ENCODE assay signal across 8 cellular contexts in genomic region chr10:49512121-49512809, GRCh38. TPM values are rescaled to one million over a fixed set of nuclear protein-coding genes. Genes with fewer than 3 reads are reported as not detected.
DNase-seq lines count a peak whose midpoint lies in the region; ATAC-seq and TF ChIP-seq lines count a peak whose summit lies in the region.

No MANE protein-coding gene starts in this region.

- no peaks in the 10 kb centered on the region for H3F3A ChIP-seq in MM.1S (ENCODE audit: insufficient read depth, low read length)

- no peaks in the 10 kb centered on the region for H3K9me2 ChIP-seq in MM.1S (replicated peaks; ENCODE audit: insufficient read depth, low read length)

- no peak overlapping the region for H3K4me2 ChIP-seq in MM.1S (ENCODE audit: low read depth, low read length)

- H3K9me3 ChIP-seq in MM.1S (replicated peaks; ENCODE audit: insufficient read depth, low read length) (no peaks in the 10 kb centered on the region), upper lobe of right lung (no peaks in the 10 kb centered on the region)

- H3K4me3 ChIP-seq in MM.1S (ENCODE audit: low read length), result no peak overlapping the region
- H3K4me3 ChIP-seq in upper lobe of right lung, result no peak overlapping the region

- TF ChIP-seq CTCF in MM.1S (IDR thresholded peaks at IDR 0.05; ENCODE audit: low read length), result peak; percentile 56
- TF ChIP-seq CTCF in upper lobe of right lung (IDR thresholded peaks at IDR 0.05), result peak; percentile 60

- H3K9ac ChIP-seq in MM.1S (ENCODE audit: low read length), result no peak overlapping the region

- peaks cover 21% of the 10 kb centered on the region for H3K4me1 Mint-ChIP-seq in activated naive CD4-positive, alpha-beta T cell treated with anti-CD3 and anti-CD28 coated beads for 36 hours (ENCODE audit: low read depth)
- H3K4me1 Mint-ChIP-seq in activated CD8-positive, alpha-beta T cell treated with anti-CD3 and anti-CD28 coated beads, Interleukin-2, amount 10 ng/mL, durations not matched to agents 7 days and 5 days (ENCODE audit: low read depth), result peaks cover 26% of the 10 kb centered on the region

- CTCF ChIA-PET in activated naive CD4-positive, alpha-beta T cell treated with anti-CD3 and anti-CD28 coated beads for 36 hours (lab: Charles Lee), result interaction anchor here (0.6 to 6.0 kb wide), 16 partner anchors 9 to 1072 kb away, joined by 3 to 66 read pairs (median 4); partner anchors contain the start of gene ERCC6
- CTCF ChIA-PET in activated CD8-positive, alpha-beta T cell treated with anti-CD3 and anti-CD28 coated beads, Interleukin-2, amount 10 ng/mL, durations not matched to agents 7 days and 5 days (lab: Charles Lee), result interaction anchor here (0.9 to 10.1 kb wide), 18 partner anchors 9 to 857 kb away, joined by 3 to 224 read pairs (median 4); partner anchors contain the start of gene ERCC6

- H3K9me3 Mint-ChIP-seq in activated naive CD4-positive, alpha-beta T cell treated with anti-CD3 and anti-CD28 coated beads for 36 hours, result no peaks in the 10 kb centered on the region
- no peaks in the 10 kb centered on the region for H3K9me3 Mint-ChIP-seq in activated CD8-positive, alpha-beta T cell treated with anti-CD3 and anti-CD28 coated beads, Interleukin-2, amount 10 ng/mL, durations not matched to agents 7 days and 5 days (ENCODE audit: insufficient read depth)

- H3K4me1 ChIP-seq in MM.1S (ENCODE audit: low read length) (no peaks in the 10 kb centered on the region), upper lobe of right lung (peaks cover 3% of the 10 kb centered on the region)

- H3K27ac ChIP-seq in MM.1S (ENCODE audit: low read length), result no peak overlapping the region
- H3K27ac ChIP-seq in upper lobe of right lung, result no peak overlapping the region

- POLR2A ChIA-PET in activated CD8-positive, alpha-beta T cell treated with anti-CD3 and anti-CD28 coated beads, Interleukin-2, amount 10 ng/mL, durations not matched to agents 7 days and 5 days (lab: Charles Lee), result no interaction called here

- peak; percentile 51 for ATAC-seq in activated CD8-positive, alpha-beta T cell treated with anti-CD3 and anti-CD28 coated beads, Interleukin-2, amount 10 ng/mL, durations not matched to agents 7 days and 5 days
- ATAC-seq in upper lobe of right lung (peak; percentile 81), GM21390 (IDR thresholded peaks at IDR 0.05; ENCODE audit: unreplicated experiment) (no peak), GM21576 (IDR thresholded peaks at IDR 0.05; ENCODE audit: unreplicated experiment) (no peak)

- no peak overlapping the region for H3K27ac Mint-ChIP-seq in activated naive CD4-positive, alpha-beta T cell treated with anti-CD3 and anti-CD28 coated beads for 36 hours
- no peak overlapping the region for H3K27ac Mint-ChIP-seq in activated CD8-positive, alpha-beta T cell treated with anti-CD3 and anti-CD28 coated beads, Interleukin-2, amount 10 ng/mL, durations not matched to agents 7 days and 5 days

- intact Hi-C loops in activated naive CD4-positive, alpha-beta T cell treated with anti-CD3 and anti-CD28 coated beads for 36 hours (cut with micrococcal nuclease), result loop anchor here (1.0 to 10.0 kb wide), 5 partner anchors 105 to 957 kb away; no protein-coding TSS in a partner anchor
- intact Hi-C loops in upper lobe of right lung (cut with DNase I), result no loop called here

- H3K79me2 ChIP-seq in MM.1S (ENCODE audit: low read length), result no peaks in the 10 kb centered on the region

- H3K27me3 ChIP-seq in MM.1S (replicated peaks; ENCODE audit: insufficient read depth, low read length) (no peaks in the 10 kb centered on the region), upper lobe of right lung (no peaks in the 10 kb centered on the region)

- H3K36me3 ChIP-seq in MM.1S (replicated peaks; ENCODE audit: insufficient read depth, low read length) (no peaks in the 10 kb centered on the region), upper lobe of right lung (peaks cover 12% of the 10 kb centered on the region)

- peak; percentile 19 for DNase-seq in activated naive CD4-positive, alpha-beta T cell treated with anti-CD3 and anti-CD28 coated beads for 36 hours
- DNase-seq in activated naive CD4-positive, alpha-beta T cell treated with anti-CD3 and anti-CD28 coated beads, Interleukin-2, amount 50 U/mL, for 16 hours, result no peak
- peak; percentile 15 for DNase-seq in MM.1S
- peak; percentile 47 for DNase-seq in activated CD8-positive, alpha-beta T cell treated with anti-CD3 and anti-CD28 coated beads, Interleukin-2, amount 10 ng/mL, durations not matched to agents 7 days and 5 days
- DNase-seq in iPS-NIHi11 (ENCODE audit: low spot score), result peak; percentile 31
- DNase-seq in upper lobe of right lung, result no peak

- no peak overlapping the region for H3K4me3 Mint-ChIP-seq in activated naive CD4-positive, alpha-beta T cell treated with anti-CD3 and anti-CD28 coated beads for 36 hours
- no peak overlapping the region for H3K4me3 Mint-ChIP-seq in activated CD8-positive, alpha-beta T cell treated with anti-CD3 and anti-CD28 coated beads, Interleukin-2, amount 10 ng/mL, durations not matched to agents 7 days and 5 days

- no peaks in the 10 kb centered on the region for H4K20me1 ChIP-seq in MM.1S (ENCODE audit: insufficient read depth, low read length)

- peaks cover 3% of the 10 kb centered on the region for H3K27me3 Mint-ChIP-seq in activated naive CD4-positive, alpha-beta T cell treated with anti-CD3 and anti-CD28 coated beads for 36 hours (ENCODE audit: low read depth)
- H3K27me3 Mint-ChIP-seq in activated CD8-positive, alpha-beta T cell treated with anti-CD3 and anti-CD28 coated beads, Interleukin-2, amount 10 ng/mL, durations not matched to agents 7 days and 5 days (ENCODE audit: low read depth), result peaks cover 4% of the 10 kb centered on the region

- no peak overlapping the region for H2AFZ ChIP-seq in MM.1S (ENCODE audit: low read length)

- peaks cover 10% of the 10 kb centered on the region for H3K36me3 Mint-ChIP-seq in activated naive CD4-positive, alpha-beta T cell treated with anti-CD3 and anti-CD28 coated beads for 36 hours (ENCODE audit: low read depth)
- H3K36me3 Mint-ChIP-seq in activated CD8-positive, alpha-beta T cell treated with anti-CD3 and anti-CD28 coated beads, Interleukin-2, amount 10 ng/mL, durations not matched to agents 7 days and 5 days (ENCODE audit: low read depth), result peaks cover 11% of the 10 kb centered on the region

RNA-seq across cellular contexts. Expression of gene ERCC6, which starts 26.7 kb away (rescaled TPM):
- total RNA-seq in activated naive CD4-positive, alpha-beta T cell treated with anti-CD3 and anti-CD28 coated beads for 36 hours, result 10 to 100 TPM; 14.2 to 16.2 TPM
- total RNA-seq in activated CD8-positive, alpha-beta T cell treated with anti-CD3 and anti-CD28 coated beads, Interleukin-2, amount 10 ng/mL, durations not matched to agents 7 days and 5 days, result 10 to 100 TPM; 20.5 to 20.6 TPM
- 33.9 TPM for total RNA-seq in upper lobe of right lung

Comparison
In these comparisons a context has a peak if more than half of its experiments do, and no peak if none do; other contexts are left out.
1. DNase-seq: peak in activated naive CD4-positive, alpha-beta T cell treated with anti-CD3 and anti-CD28 coated beads for 36 hours (single experiment), MM.1S (single experiment), activated CD8-positive, alpha-beta T cell treated with anti-CD3 and anti-CD28 coated beads, Interleukin-2, amount 10 ng/mL, durations not matched to agents 7 days and 5 days (single experiment) and iPS-NIHi11 (single experiment); none in activated naive CD4-positive, alpha-beta T cell treated with anti-CD3 and anti-CD28 coated beads, Interleukin-2, amount 50 U/mL, for 16 hours (single experiment) and upper lobe of right lung (single experiment).
2. ATAC-seq: peak in activated CD8-positive, alpha-beta T cell treated with anti-CD3 and anti-CD28 coated beads, Interleukin-2, amount 10 ng/mL, durations not matched to agents 7 days and 5 days (single experiment) and upper lobe of right lung (single experiment); none in GM21390 (single experiment) and GM21576 (single experiment).